ENCODE assay signal across 1 cellular context in the genomic region with DNA sequence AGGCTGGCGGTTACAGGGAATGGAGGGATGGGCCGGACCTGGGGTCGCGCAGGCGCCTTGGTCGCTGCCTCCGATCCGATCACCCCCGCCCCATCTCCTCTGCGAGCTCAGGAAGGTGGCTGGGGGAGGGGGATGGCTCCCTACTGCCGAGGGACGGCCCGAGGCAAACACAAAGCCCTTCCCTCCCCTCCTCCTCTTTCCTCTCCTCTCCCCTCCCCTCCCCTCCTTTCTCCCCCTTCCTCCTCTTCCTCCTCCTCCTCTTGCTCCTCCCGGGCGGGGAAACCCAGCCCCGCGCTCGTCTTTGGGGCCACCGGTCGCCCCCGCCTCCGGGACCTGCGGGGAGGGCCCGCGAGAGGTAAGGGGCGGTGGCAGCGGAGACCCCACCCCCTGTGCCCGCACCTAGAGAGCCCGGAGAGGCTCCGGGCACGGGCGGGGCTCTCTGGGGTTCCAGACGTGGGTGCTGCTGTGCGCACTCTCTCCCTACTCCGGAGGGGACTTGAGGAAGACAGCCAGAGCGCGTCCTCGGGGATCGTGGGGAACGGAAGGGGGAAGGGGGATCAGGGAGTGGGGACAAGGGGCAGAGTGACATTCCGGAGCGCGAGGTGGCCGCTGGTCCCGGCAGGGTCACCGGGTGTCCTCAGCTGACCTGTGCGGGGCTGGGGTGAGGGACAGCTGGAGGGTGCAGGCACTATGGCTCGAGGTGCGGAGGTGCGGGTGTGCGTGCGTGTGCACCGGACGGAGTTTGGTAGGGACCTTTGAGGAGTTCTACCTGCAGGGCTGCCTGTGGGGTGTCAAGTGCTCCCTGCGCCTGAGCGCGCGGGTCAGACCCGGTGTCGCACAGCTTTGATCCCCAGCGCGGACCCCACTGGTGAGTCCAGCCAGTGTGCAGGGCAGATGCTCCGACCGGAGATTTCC.
TF ChIP-seq lines count a peak whose summit lies in the region.

A gene with protein sequence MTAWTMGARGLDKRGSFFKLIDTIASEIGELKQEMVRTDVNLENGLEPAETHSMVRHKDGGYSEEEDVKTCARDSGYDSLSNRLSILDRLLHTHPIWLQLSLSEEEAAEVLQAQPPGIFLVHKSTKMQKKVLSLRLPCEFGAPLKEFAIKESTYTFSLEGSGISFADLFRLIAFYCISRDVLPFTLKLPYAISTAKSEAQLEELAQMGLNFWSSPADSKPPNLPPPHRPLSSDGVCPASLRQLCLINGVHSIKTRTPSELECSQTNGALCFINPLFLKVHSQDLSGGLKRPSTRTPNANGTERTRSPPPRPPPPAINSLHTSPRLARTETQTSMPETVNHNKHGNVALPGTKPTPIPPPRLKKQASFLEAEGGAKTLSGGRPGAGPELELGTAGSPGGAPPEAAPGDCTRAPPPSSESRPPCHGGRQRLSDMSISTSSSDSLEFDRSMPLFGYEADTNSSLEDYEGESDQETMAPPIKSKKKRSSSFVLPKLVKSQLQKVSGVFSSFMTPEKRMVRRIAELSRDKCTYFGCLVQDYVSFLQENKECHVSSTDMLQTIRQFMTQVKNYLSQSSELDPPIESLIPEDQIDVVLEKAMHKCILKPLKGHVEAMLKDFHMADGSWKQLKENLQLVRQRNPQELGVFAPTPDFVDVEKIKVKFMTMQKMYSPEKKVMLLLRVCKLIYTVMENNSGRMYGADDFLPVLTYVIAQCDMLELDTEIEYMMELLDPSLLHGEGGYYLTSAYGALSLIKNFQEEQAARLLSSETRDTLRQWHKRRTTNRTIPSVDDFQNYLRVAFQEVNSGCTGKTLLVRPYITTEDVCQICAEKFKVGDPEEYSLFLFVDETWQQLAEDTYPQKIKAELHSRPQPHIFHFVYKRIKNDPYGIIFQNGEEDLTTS (plus strand): TSS at position 286 of the 915 bp plus-strand sequence. CDS start 131,344 bp downstream, outside the sequence.

TF ChIP-seq in HepG2, 621 proteins besides CTCF, POLR2A, EP300 and RAD21 (continued from another document and continues in another):
- TF ChIP-seq, protein P1, sequence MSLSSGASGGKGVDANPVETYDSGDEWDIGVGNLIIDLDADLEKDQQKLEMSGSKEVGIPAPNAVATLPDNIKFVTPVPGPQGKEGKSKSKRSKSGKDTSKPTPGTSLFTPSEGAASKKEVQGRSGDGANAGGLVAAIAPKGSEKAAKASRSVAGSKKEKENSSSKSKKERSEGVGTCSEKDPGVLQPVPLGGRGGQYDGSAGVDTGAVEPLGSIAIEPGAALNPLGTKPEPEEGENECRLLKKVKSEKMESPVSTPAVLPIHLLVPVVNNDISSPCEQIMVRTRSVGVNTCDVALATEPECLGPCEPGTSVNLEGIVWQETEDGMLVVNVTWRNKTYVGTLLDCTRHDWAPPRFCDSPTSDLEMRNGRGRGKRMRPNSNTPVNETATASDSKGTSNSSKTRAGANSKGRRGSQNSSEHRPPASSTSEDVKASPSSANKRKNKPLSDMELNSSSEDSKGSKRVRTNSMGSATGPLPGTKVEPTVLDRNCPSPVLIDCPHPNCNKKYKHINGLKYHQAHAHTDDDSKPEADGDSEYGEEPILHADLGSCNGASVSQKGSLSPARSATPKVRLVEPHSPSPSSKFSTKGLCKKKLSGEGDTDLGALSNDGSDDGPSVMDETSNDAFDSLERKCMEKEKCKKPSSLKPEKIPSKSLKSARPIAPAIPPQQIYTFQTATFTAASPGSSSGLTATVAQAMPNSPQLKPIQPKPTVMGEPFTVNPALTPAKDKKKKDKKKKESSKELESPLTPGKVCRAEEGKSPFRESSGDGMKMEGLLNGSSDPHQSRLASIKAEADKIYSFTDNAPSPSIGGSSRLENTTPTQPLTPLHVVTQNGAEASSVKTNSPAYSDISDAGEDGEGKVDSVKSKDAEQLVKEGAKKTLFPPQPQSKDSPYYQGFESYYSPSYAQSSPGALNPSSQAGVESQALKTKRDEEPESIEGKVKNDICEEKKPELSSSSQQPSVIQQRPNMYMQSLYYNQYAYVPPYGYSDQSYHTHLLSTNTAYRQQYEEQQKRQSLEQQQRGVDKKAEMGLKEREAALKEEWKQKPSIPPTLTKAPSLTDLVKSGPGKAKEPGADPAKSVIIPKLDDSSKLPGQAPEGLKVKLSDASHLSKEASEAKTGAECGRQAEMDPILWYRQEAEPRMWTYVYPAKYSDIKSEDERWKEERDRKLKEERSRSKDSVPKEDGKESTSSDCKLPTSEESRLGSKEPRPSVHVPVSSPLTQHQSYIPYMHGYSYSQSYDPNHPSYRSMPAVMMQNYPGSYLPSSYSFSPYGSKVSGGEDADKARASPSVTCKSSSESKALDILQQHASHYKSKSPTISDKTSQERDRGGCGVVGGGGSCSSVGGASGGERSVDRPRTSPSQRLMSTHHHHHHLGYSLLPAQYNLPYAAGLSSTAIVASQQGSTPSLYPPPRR (CRISPR knock-in tag; IDR thresholded peaks at IDR 0.05; ENCODE audit: borderline replicate concordance): 0 out of 2 replicates have a peak, but pooled peaks have one; percentile 17
- TF ChIP-seq PHB2 (IDR thresholded peaks at IDR 0.05; ENCODE audit: partially characterized antibody) (no peak), KAT8 (CRISPR knock-in tag; IDR thresholded peaks at IDR 0.05) (no peak), NR3C1 (CRISPR knock-in tag; IDR thresholded peaks at IDR 0.05) (no peak), ZNF773 (CRISPR knock-in tag; IDR thresholded peaks at IDR 0.05; ENCODE audit: borderline replicate concordance) (no peak), ZBTB38 (CRISPR knock-in tag; IDR thresholded peaks at IDR 0.05) (no peak), HES4 (CRISPR knock-in tag; IDR thresholded peaks at IDR 0.05; ENCODE audit: borderline replicate concordance) (peak; percentile 47; the same call in 1 of the 2 replicates), ZFAT (CRISPR knock-in tag; conservative IDR thresholded peaks at IDR 0.05) (no peak), ATRX (CRISPR knock-in tag; IDR thresholded peaks at IDR 0.05; ENCODE audit: borderline replicate concordance) (no peak), SYNCRIP (IDR thresholded peaks at IDR 0.05; ENCODE audit: insufficient read depth, low read depth, low read length) (no peak), ERF (CRISPR knock-in tag; IDR thresholded peaks at IDR 0.05) (no peak), NCOR1 (IDR thresholded peaks at IDR 0.05; ENCODE audit: borderline replicate concordance, low read length) (peak; percentile 48; the same call in 1 of the 2 replicates), JUND (CRISPR knock-in tag; IDR thresholded peaks at IDR 0.05) (0 out of 2 replicates have a peak, but pooled peaks have one; percentile 10), FOXM1 (CRISPR knock-in tag; IDR thresholded peaks at IDR 0.05) (no peak), ZNF644 (CRISPR knock-in tag; IDR thresholded peaks at IDR 0.05; ENCODE audit: low read depth) (no peak), ZNF549 (CRISPR knock-in tag; IDR thresholded peaks at IDR 0.05) (no peak), ZBTB1 (CRISPR knock-in tag; IDR thresholded peaks at IDR 0.05; ENCODE audit: borderline replicate concordance) (no peak), ZNF20 (CRISPR knock-in tag; IDR thresholded peaks at IDR 0.05) (no peak), LCORL (IDR thresholded peaks at IDR 0.05) (no peak), LCORL (CRISPR knock-in tag; IDR thresholded peaks at IDR 0.05) (0 out of 2 replicates have a peak, but pooled peaks have one; percentile 9), RFX5 (IDR thresholded peaks at IDR 0.05; ENCODE audit: low read depth, low read length) (no peak; the same call in 1 of the 2 replicates), GATA4 (IDR thresholded peaks at IDR 0.05; ENCODE audit: borderline replicate concordance, low read depth) (no peak), NBN (conservative IDR thresholded peaks at IDR 0.05) (no peak), NFKBIZ (CRISPR knock-in tag; IDR thresholded peaks at IDR 0.05) (no peak)
- TF ChIP-seq, protein P2, sequence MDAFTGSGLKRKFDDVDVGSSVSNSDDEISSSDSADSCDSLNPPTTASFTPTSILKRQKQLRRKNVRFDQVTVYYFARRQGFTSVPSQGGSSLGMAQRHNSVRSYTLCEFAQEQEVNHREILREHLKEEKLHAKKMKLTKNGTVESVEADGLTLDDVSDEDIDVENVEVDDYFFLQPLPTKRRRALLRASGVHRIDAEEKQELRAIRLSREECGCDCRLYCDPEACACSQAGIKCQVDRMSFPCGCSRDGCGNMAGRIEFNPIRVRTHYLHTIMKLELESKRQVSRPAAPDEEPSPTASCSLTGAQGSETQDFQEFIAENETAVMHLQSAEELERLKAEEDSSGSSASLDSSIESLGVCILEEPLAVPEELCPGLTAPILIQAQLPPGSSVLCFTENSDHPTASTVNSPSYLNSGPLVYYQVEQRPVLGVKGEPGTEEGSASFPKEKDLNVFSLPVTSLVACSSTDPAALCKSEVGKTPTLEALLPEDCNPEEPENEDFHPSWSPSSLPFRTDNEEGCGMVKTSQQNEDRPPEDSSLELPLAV (CRISPR knock-in tag; conservative IDR thresholded peaks at IDR 0.05; ENCODE audit: low read depth): no peak
- TF ChIP-seq, protein P3, sequence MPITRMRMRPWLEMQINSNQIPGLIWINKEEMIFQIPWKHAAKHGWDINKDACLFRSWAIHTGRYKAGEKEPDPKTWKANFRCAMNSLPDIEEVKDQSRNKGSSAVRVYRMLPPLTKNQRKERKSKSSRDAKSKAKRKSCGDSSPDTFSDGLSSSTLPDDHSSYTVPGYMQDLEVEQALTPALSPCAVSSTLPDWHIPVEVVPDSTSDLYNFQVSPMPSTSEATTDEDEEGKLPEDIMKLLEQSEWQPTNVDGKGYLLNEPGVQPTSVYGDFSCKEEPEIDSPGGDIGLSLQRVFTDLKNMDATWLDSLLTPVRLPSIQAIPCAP (CRISPR knock-in tag; IDR thresholded peaks at IDR 0.05; ENCODE audit: low read depth): no peak
- TF ChIP-seq, protein P4, sequence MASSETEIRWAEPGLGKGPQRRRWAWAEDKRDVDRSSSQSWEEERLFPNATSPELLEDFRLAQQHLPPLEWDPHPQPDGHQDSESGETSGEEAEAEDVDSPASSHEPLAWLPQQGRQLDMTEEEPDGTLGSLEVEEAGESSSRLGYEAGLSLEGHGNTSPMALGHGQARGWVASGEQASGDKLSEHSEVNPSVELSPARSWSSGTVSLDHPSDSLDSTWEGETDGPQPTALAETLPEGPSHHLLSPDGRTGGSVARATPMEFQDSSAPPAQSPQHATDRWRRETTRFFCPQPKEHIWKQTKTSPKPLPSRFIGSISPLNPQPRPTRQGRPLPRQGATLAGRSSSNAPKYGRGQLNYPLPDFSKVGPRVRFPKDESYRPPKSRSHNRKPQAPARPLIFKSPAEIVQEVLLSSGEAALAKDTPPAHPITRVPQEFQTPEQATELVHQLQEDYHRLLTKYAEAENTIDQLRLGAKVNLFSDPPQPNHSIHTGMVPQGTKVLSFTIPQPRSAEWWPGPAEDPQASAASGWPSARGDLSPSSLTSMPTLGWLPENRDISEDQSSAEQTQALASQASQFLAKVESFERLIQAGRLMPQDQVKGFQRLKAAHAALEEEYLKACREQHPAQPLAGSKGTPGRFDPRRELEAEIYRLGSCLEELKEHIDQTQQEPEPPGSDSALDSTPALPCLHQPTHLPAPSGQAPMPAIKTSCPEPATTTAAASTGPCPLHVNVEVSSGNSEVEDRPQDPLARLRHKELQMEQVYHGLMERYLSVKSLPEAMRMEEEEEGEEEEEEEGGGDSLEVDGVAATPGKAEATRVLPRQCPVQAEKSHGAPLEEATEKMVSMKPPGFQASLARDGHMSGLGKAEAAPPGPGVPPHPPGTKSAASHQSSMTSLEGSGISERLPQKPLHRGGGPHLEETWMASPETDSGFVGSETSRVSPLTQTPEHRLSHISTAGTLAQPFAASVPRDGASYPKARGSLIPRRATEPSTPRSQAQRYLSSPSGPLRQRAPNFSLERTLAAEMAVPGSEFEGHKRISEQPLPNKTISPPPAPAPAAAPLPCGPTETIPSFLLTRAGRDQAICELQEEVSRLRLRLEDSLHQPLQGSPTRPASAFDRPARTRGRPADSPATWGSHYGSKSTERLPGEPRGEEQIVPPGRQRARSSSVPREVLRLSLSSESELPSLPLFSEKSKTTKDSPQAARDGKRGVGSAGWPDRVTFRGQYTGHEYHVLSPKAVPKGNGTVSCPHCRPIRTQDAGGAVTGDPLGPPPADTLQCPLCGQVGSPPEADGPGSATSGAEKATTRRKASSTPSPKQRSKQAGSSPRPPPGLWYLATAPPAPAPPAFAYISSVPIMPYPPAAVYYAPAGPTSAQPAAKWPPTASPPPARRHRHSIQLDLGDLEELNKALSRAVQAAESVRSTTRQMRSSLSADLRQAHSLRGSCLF (CRISPR knock-in tag; IDR thresholded peaks at IDR 0.05; ENCODE audit: borderline replicate concordance): no peak
- TF ChIP-seq, protein P5, sequence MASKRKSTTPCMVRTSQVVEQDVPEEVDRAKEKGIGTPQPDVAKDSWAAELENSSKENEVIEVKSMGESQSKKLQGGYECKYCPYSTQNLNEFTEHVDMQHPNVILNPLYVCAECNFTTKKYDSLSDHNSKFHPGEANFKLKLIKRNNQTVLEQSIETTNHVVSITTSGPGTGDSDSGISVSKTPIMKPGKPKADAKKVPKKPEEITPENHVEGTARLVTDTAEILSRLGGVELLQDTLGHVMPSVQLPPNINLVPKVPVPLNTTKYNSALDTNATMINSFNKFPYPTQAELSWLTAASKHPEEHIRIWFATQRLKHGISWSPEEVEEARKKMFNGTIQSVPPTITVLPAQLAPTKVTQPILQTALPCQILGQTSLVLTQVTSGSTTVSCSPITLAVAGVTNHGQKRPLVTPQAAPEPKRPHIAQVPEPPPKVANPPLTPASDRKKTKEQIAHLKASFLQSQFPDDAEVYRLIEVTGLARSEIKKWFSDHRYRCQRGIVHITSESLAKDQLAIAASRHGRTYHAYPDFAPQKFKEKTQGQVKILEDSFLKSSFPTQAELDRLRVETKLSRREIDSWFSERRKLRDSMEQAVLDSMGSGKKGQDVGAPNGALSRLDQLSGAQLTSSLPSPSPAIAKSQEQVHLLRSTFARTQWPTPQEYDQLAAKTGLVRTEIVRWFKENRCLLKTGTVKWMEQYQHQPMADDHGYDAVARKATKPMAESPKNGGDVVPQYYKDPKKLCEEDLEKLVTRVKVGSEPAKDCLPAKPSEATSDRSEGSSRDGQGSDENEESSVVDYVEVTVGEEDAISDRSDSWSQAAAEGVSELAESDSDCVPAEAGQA (IDR thresholded peaks at IDR 0.05; ENCODE audit: low read depth): no peak
- TF ChIP-seq, protein P5 (CRISPR knock-in tag; IDR thresholded peaks at IDR 0.05; ENCODE audit: borderline replicate concordance): no peak
